In the genomic region with DNA sequence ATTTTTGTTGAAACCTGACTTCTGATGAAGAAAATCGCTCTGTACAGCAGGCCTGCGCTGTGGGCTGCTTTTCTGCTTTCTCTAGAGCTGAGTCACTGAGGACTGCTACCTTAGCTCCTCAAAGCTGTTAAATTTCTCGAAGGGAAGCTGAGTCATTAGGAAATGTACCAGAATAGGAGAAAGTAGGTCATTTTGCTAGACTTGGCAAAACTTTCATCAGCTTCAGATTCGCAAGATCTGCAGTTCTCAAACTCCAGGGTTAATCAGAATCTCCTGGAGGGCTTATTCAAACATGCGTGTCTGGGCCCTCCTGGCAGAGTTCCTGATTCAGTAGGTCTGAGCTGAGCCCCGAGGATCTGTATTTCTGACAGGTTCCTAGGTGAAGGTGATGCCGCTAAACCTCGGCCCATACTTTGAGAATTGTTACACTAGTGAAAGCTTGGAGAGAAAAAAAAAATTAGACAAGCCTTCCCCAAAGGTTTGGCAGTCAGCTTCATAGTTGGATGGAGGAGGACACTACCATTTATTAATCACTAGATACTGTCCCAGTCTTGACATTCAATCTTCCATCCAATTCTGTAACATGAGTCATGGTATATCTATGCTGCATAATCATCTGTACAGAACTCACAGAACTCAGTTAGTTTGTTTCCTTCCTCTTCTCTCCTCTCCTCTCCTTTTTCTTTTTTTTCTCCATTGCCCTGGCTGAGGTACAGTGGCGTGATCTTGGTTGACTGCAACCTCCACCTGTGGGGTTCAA, we compare ENCODE assay signal across 8 cellular contexts.
A peak's percentile ranks its signal among the peaks of the same experiment; 100 is the strongest.
DNase-seq lines count a peak whose midpoint lies in the region; ATAC-seq and TF ChIP-seq lines count a peak whose summit lies in the region.

No MANE protein-coding gene starts in this region.

- H3K4me1 ChIP-seq in spleen, result no peaks in the 10 kb centered on the region

- H3K27me3 Mint-ChIP-seq in natural killer cell treated with Interleukin-12 subunit alpha and Interleukin-12 subunit beta and Interleukin-15 and Interleukin-18, amount 100 ng/mL, for 72 hours, result peaks cover 0 to 2% of the 10 kb centered on the region in 2 donors
- H3K27me3 Mint-ChIP-seq in natural killer cell (ENCODE audit: low read depth in 2 of 2), result no peaks in the 10 kb centered on the region

- H3K36me3 ChIP-seq in spleen, result no peaks in the 10 kb centered on the region

- H3K27ac ChIP-seq in spleen, result no peak overlapping the region

- no peak for TF ChIP-seq POLR2A in spleen (IDR thresholded peaks at IDR 0.05)

- H3K9me3 ChIP-seq in spleen, result no peaks in the 10 kb centered on the region

- no peaks in the 10 kb centered on the region for H3K27me3 ChIP-seq in spleen (replicated peaks in 1 of 7)

- peak; percentile 82 to 85 for ATAC-seq in natural killer cell treated with Interleukin-12 subunit alpha and Interleukin-12 subunit beta and Interleukin-15 and Interleukin-18, amount 100 ng/mL, for 72 hours
- ATAC-seq in natural killer cell (no peak), GM21360 (IDR thresholded peaks at IDR 0.05; ENCODE audit: unreplicated experiment) (no peak), GM19467 (IDR thresholded peaks at IDR 0.05; ENCODE audit: unreplicated experiment) (no peak)

- 58 to 69% (median 66%) methylated on average over 8 to 9 of the region's 9 CpGs for WGBS in spleen, 5 donors

- TF ChIP-seq CTCF in natural killer cell (IDR thresholded peaks at IDR 0.05), result no peak
- no peak for TF ChIP-seq CTCF in spleen (IDR thresholded peaks at IDR 0.05 in 8 of 11, conservative IDR thresholded peaks at IDR 0.05 in 3 of 11)

- H3K36me3 Mint-ChIP-seq in natural killer cell treated with Interleukin-12 subunit alpha and Interleukin-12 subunit beta and Interleukin-15 and Interleukin-18, amount 100 ng/mL, for 72 hours, result no peaks in the 10 kb centered on the region
- H3K36me3 Mint-ChIP-seq in natural killer cell, result no peaks in the 10 kb centered on the region

- no peak overlapping the region for H3K4me3 ChIP-seq in spleen

- DNase-seq in natural killer cell treated with Interleukin-12 subunit alpha and Interleukin-12 subunit beta and Interleukin-15 and Interleukin-18, amount 100 ng/mL, for 72 hours (ENCODE audit: low spot score), result no peak
- no peak for DNase-seq in natural killer cell
- peak; percentile 61 for DNase-seq in brain pericyte (ENCODE audit: low read depth, low spot score)
- DNase-seq in medulla oblongata (ENCODE audit: extremely low spot score), result peak; percentile 37
- no peak for DNase-seq in spleen
- no peak for DNase-seq in NCI-H526 (lab: John Stamatoyannopoulos, UW)

- peaks cover under 1% of the 10 kb centered on the region for H3K9me3 Mint-ChIP-seq in natural killer cell treated with Interleukin-12 subunit alpha and Interleukin-12 subunit beta and Interleukin-15 and Interleukin-18, amount 100 ng/mL, for 72 hours
- peaks cover 0 to under 1% of the 10 kb centered on the region in 2 donors for H3K9me3 Mint-ChIP-seq in natural killer cell

- no peaks in the 10 kb centered on the region for H3K4me1 Mint-ChIP-seq in natural killer cell treated with Interleukin-12 subunit alpha and Interleukin-12 subunit beta and Interleukin-15 and Interleukin-18, amount 100 ng/mL, for 72 hours (ENCODE audit: low read depth in 2 of 2)
- H3K4me1 Mint-ChIP-seq in natural killer cell, result no peaks in the 10 kb centered on the region

- no peak overlapping the region for H3K4me3 Mint-ChIP-seq in natural killer cell treated with Interleukin-12 subunit alpha and Interleukin-12 subunit beta and Interleukin-15 and Interleukin-18, amount 100 ng/mL, for 72 hours
- no peak overlapping the region for H3K4me3 Mint-ChIP-seq in natural killer cell

- no peak overlapping the region for H3K27ac Mint-ChIP-seq in natural killer cell treated with Interleukin-12 subunit alpha and Interleukin-12 subunit beta and Interleukin-15 and Interleukin-18, amount 100 ng/mL, for 72 hours
- H3K27ac Mint-ChIP-seq in natural killer cell, result no peak overlapping the region

- intact Hi-C loops in natural killer cell (cut with micrococcal nuclease), result no loop called here
- intact Hi-C loops in spleen (cut with DNase I; ENCODE audit: low total_unique reads), result no loop called here

Comparison
In these comparisons a context has a peak if more than half of its experiments do, and no peak if none do; other contexts are left out.
1. ATAC-seq: peak in natural killer cell treated with Interleukin-12 subunit alpha and Interleukin-12 subunit beta and Interleukin-15 and Interleukin-18, amount 100 ng/mL, for 72 hours (2 of 2); none in natural killer cell (0 of 3), GM21360 (single experiment) and GM19467 (single experiment).
2. DNase-seq: peak in brain pericyte (single experiment) and medulla oblongata (single experiment); none in natural killer cell treated with Interleukin-12 subunit alpha and Interleukin-12 subunit beta and Interleukin-15 and Interleukin-18, amount 100 ng/mL, for 72 hours (single experiment), natural killer cell (single experiment), spleen (single experiment) and NCI-H526 (0 of 2).